ENCODE assay signal across 7 cellular contexts in genomic region chr2:211455225-211455841, GRCh38.
A peak's percentile ranks its signal among the peaks of the same experiment; 100 is the strongest.
DNase-seq lines count a peak whose midpoint lies in the region; ATAC-seq and TF ChIP-seq lines count a peak whose summit lies in the region.

No MANE protein-coding gene starts in this region.

- H3K27me3 ChIP-seq in breast epithelium (no peaks in the 10 kb centered on the region), kidney epithelial cell (ENCODE audit: control insufficient read depth, insufficient read depth, low read length) (no peaks in the 10 kb centered on the region), transverse colon (no peaks in the 10 kb centered on the region)

- H3K4me1 ChIP-seq in breast epithelium: no peaks in the 10 kb centered on the region
- no peaks in the 10 kb centered on the region for H3K4me1 ChIP-seq in transverse colon

- in situ Hi-C loops in transverse colon (cut with MboI; ENCODE audit: low pct_ligation_motif_present in 1 of 4, low pct_unique_long_range_greater_than_20kb in 1 of 4, low sequenced_read_pairs in 3 of 4): no loop called here

- H3K4me3 ChIP-seq in breast epithelium (no peak overlapping the region), kidney epithelial cell (ENCODE audit: low read depth, low read length) (no peak overlapping the region), transverse colon (no peak overlapping the region)

- 82 to 83% methylated on average over 1 of the region's 1 CpG for WGBS in transverse colon (ENCODE audit: low coverage in 1 of 2), 2 donors

- TF ChIP-seq POLR2A in breast epithelium (IDR thresholded peaks at IDR 0.05): no peak
- no peak for TF ChIP-seq POLR2A in transverse colon (IDR thresholded peaks at IDR 0.05)

- no peak for TF ChIP-seq EP300 in transverse colon (IDR thresholded peaks at IDR 0.05; ENCODE audit: low read depth)

- TF ChIP-seq CTCF in breast epithelium (IDR thresholded peaks at IDR 0.05): peak; percentile 17 to 54 (median 47)
- TF ChIP-seq CTCF in kidney epithelial cell (IDR thresholded peaks at IDR 0.05; ENCODE audit: insufficient read depth, low read length, poor library complexity, severe bottlenecking): peak; percentile 95
- peak; percentile 45 to 83 (median 74) for TF ChIP-seq CTCF in transverse colon (IDR thresholded peaks at IDR 0.05)

- H3K36me3 ChIP-seq in breast epithelium (no peaks in the 10 kb centered on the region), kidney epithelial cell (ENCODE audit: control insufficient read depth, insufficient read depth, low read length) (no peaks in the 10 kb centered on the region), transverse colon (no peaks in the 10 kb centered on the region)

- no peak overlapping the region for H3K27ac ChIP-seq in breast epithelium
- H3K27ac ChIP-seq in transverse colon: no peak overlapping the region

- intact Hi-C loops in breast epithelium (cut with DNase I; ENCODE audit: low total_unique reads) (no loop called here), transverse colon (cut with DNase I; ENCODE audit: low total_unique reads) (no loop called here)

- ATAC-seq in GM19328 (IDR thresholded peaks at IDR 0.05; ENCODE audit: unreplicated experiment) (peak; percentile 65), HG03378 (IDR thresholded peaks at IDR 0.05; ENCODE audit: unreplicated experiment) (peak; percentile 70)

- H3K9me3 ChIP-seq in breast epithelium: no peaks in the 10 kb centered on the region
- H3K9me3 ChIP-seq in transverse colon: no peaks in the 10 kb centered on the region

- peak; percentile 46 for DNase-seq in Daoy (ENCODE audit: low read depth)
- DNase-seq in NCI-H748 treated with DMSO at 0.1 percent for 48 hours (lab: John Stamatoyannopoulos, UW): peak; percentile 42
- no peak for DNase-seq in breast epithelium (ENCODE audit: low spot score in 2 of 2)
- DNase-seq in kidney epithelial cell (ENCODE audit: low read depth): peak; percentile 9
- peak; percentile 11 for DNase-seq in transverse colon

Comparison
In these comparisons a context has a peak if more than half of its experiments do, and no peak if none do; other contexts are left out.
1. DNase-seq: peak in Daoy (single experiment), NCI-H748 treated with DMSO at 0.1 percent for 48 hours (single experiment), kidney epithelial cell (single experiment) and transverse colon (single experiment); none in breast epithelium (0 of 2).
2. Peak in every context shown above with its lines, with median percentiles within 50 percentile points of each other: CTCF ChIP-seq.